Comparison of ENCODE assay signal across 16 cellular contexts in the genomic region with DNA sequence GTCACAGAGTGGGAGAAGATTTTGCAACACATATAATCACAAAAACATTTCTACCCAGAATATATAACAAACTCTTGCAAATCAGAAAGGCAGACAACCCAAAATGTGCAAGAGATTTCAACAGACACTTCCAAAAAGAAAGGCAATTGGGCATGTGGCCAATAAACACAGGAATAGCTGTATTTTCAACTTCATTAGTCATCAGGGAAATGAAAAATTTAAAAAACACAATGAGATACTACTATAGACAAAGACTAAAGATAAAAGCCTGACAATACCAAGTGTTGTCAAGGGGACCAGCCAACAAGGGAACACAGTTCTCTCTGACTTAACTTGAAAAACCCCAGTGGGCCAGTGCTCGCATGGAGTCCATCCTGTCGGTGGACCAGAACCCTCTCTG. TPM values are rescaled to one million over a fixed set of nuclear protein-coding genes. Genes with fewer than 3 reads are reported as not detected.
DNase-seq lines count a peak whose midpoint lies in the region; ATAC-seq and TF ChIP-seq lines count a peak whose summit lies in the region.
"Had no signal": no experiment of that assay in that cellular context is flagged by ENCODE, and none has a peak within 500 bp of the region (broad histone marks: within the 10 kb centered on the region; RNA-seq: fewer than 3 reads in every experiment).

No MANE protein-coding gene starts in this region.

- no peak for ATAC-seq in HG03159 (IDR thresholded peaks at IDR 0.05; ENCODE audit: unreplicated experiment)
- no peak for ATAC-seq in HG03469 (IDR thresholded peaks at IDR 0.05; ENCODE audit: unreplicated experiment)
- ATAC-seq: effector memory CD8-positive, alpha-beta T cell; right cardiac atrium had no signal

- no peak for TF ChIP-seq CTCF in cardiac fibroblast (IDR thresholded peaks at IDR 0.05; ENCODE audit: low read depth, low read length)

- DNase-seq in Daoy (ENCODE audit: low read depth) (peak; percentile 11), M059J (ENCODE audit: low read depth) (peak; percentile 72), cardiac fibroblast (ENCODE audit: low read depth in 2 of 2) (peak; percentile 87 to 93), lung microvascular endothelial cell (ENCODE audit: low read depth in 2 of 2) (peak; percentile 47 to 51), NCI-H187 (lab: John Stamatoyannopoulos, UW) (no peak), NCI-H2107 (lab: John Stamatoyannopoulos, UW) (no peak)
- DNase-seq: activated naive CD4-positive, alpha-beta T cell treated with anti-CD3 and anti-CD28 coated beads, Interleukin-2, amount 50 U/mL, for 16 hours; C1 segment of cervical spinal cord; central memory CD4-positive, alpha-beta T cell; DMS53; effector memory CD8-positive, alpha-beta T cell; right cardiac atrium; stimulated activated CD4-positive, alpha-beta T cell treated with anti-CD3 and anti-CD28 coated beads, Interleukin-2, amount 100 ng/mL, for 24 hours had no signal

- no peak overlapping the region for H3K4me3 ChIP-seq in cardiac fibroblast (replicated peaks in 1 of 2; ENCODE audit: low read depth in 2 of 2, low read length in 2 of 2)
- H3K4me3 ChIP-seq: neural progenitor cell had no signal

RNA-seq across cellular contexts. Expression of gene MTHFD2, which starts 40.5 kb away (rescaled TPM):
- total RNA-seq in Daoy (2014; rRNA removed; shearing (Covaris generic)), result 90.0 and 90.7 TPM in 2 replicates
- 60.5 and 73.4 TPM in 2 replicates for total RNA-seq in M059J (2014; rRNA removed; shearing (Covaris generic))
- 39.9 and 84.5 TPM in 2 replicates for total RNA-seq in lung microvascular endothelial cell

Comparison
In these comparisons a context has a peak if more than half of its experiments do, and no peak if none do; other contexts are left out.
1. DNase-seq: peak in Daoy (single experiment), M059J (single experiment), cardiac fibroblast (2 of 2) and lung microvascular endothelial cell (2 of 2); none in NCI-H187 (0 of 2) and NCI-H2107 (single experiment).